Comparison of ENCODE assay signal across 24 cellular contexts in genomic region chr18:58418361-58418760, GRCh38.
"Had no signal": no experiment of that assay in that cellular context is flagged by ENCODE, and none has a peak within 500 bp of the region (broad histone marks: within the 10 kb centered on the region; RNA-seq: fewer than 3 reads in every experiment).

No MANE protein-coding gene starts in this region.

- H3K4me3 Mint-ChIP-seq: activated CD4-positive, alpha-beta T cell treated with anti-CD3 and anti-CD28 coated beads, Interleukin-2, amount 10 ng/mL, durations not matched to agents 24 days and 14 days; activated CD8-positive, alpha-beta T cell treated with anti-CD3 and anti-CD28 coated beads for 36 hours; activated T-cell treated with anti-CD3 and anti-CD28 coated beads, Interleukin-2, amount 50 U/mL, for 4 hours; activated T-helper 17 cell treated with anti-CD3 and anti-CD28 coated beads, Interleukin-2, amount 50 U/mL, for 72 hours; central memory CD8-positive, alpha-beta T cell; natural killer cell had no signal

- H3K27me3 Mint-ChIP-seq: activated T-helper 17 cell treated with anti-CD3 and anti-CD28 coated beads, Interleukin-2, amount 50 U/mL, for 72 hours had no signal

- H3K9me3 ChIP-seq: gastroesophageal sphincter, thoracic aorta, uterus had no signal

- H3K9me3 Mint-ChIP-seq: activated CD8-positive, alpha-beta T cell treated with anti-CD3 and anti-CD28 coated beads for 36 hours; activated T-cell treated with anti-CD3 and anti-CD28 coated beads, Interleukin-2, amount 50 U/mL, for 4 hours; activated T-helper 17 cell treated with anti-CD3 and anti-CD28 coated beads, Interleukin-2, amount 50 U/mL, for 72 hours; central memory CD8-positive, alpha-beta T cell had no signal

- H3K4me1 ChIP-seq: uterus had no signal

- H3K27ac ChIP-seq: dorsolateral prefrontal cortex, thoracic aorta, uterus had no signal

- H3K4me3 ChIP-seq: dorsolateral prefrontal cortex, gastroesophageal sphincter, thoracic aorta, uterus had no signal

- H3K4me1 Mint-ChIP-seq: activated CD4-positive, alpha-beta T cell treated with anti-CD3 and anti-CD28 coated beads, Interleukin-2, amount 10 ng/mL, durations not matched to agents 24 days and 14 days; activated T-helper 17 cell treated with anti-CD3 and anti-CD28 coated beads, Interleukin-2, amount 50 U/mL, for 72 hours; central memory CD8-positive, alpha-beta T cell; natural killer cell had no signal

- H3K36me3 ChIP-seq: gastroesophageal sphincter, uterus had no signal

- ATAC-seq: activated CD8-positive, alpha-beta T cell treated with anti-CD3 and anti-CD28 coated beads for 36 hours; activated T-cell treated with anti-CD3 and anti-CD28 coated beads, Interleukin-2, amount 50 U/mL, for 4 hours; activated T-helper 17 cell treated with anti-CD3 and anti-CD28 coated beads, Interleukin-2, amount 50 U/mL, for 72 hours; left cardiac atrium; left ventricle myocardium superior; natural killer cell; stimulated activated naive CD8-positive, alpha-beta T cell treated with anti-CD3 and anti-CD28 coated beads, Interleukin-15, Interleukin-2, amounts not matched to agents 100 U/mL and 50 U/mL, for 24 hours had no signal

- DNase-seq: activated CD4-positive, alpha-beta T cell treated with anti-CD3 and anti-CD28 coated beads, Interleukin-2, amount 10 ng/mL, durations not matched to agents 24 days and 14 days; activated CD4-positive, CD25-positive, alpha-beta regulatory T cell treated with anti-CD3 and anti-CD28 coated beads, Interleukin-2, amount 50 U/mL, for 72 hours; activated CD8-positive, alpha-beta T cell treated with anti-CD3 and anti-CD28 coated beads for 36 hours; activated gamma-delta T cell treated with Interleukin-2 at 50 U/mL for 16 hours; activated naive CD4-positive, alpha-beta T cell treated with anti-CD3 and anti-CD28 coated beads, Interleukin-2, amount 50 U/mL, for 16 hours; activated T-cell treated with anti-CD3 and anti-CD28 coated beads, Interleukin-2, amount 50 U/mL, for 4 hours; amniotic stem cell; dorsolateral prefrontal cortex; effector memory CD4-positive, alpha-beta T cell; hippocampal formation; left cardiac atrium; left ventricle myocardium superior; natural killer cell; posterior cingulate gyrus; right cardiac atrium; stimulated activated CD4-positive, alpha-beta T cell treated with anti-CD3 and anti-CD28 coated beads, Interleukin-4, amount 100 ng/mL, for 1 hour; stimulated activated naive CD8-positive, alpha-beta T cell treated with anti-CD3 and anti-CD28 coated beads, Interleukin-15, Interleukin-2, amounts not matched to agents 100 U/mL and 50 U/mL, for 24 hours; T-helper 2 cell; trophoblast cell; uterus had no signal

- H3K36me3 Mint-ChIP-seq: natural killer cell had no signal

- H3K27ac Mint-ChIP-seq: activated CD4-positive, alpha-beta T cell treated with anti-CD3 and anti-CD28 coated beads, Interleukin-2, amount 10 ng/mL, durations not matched to agents 24 days and 14 days; activated CD8-positive, alpha-beta T cell treated with anti-CD3 and anti-CD28 coated beads for 36 hours; activated T-helper 17 cell treated with anti-CD3 and anti-CD28 coated beads, Interleukin-2, amount 50 U/mL, for 72 hours; natural killer cell had no signal

- H3K27me3 ChIP-seq: dorsolateral prefrontal cortex, uterus had no signal
